10 cellular contexts compared by ENCODE assay signal in genomic region chr10:43939939-43940810, GRCh38.
DNase-seq lines count a peak whose midpoint lies in the region; ATAC-seq and TF ChIP-seq lines count a peak whose summit lies in the region.
"Had no signal": no experiment of that assay in that cellular context is flagged by ENCODE, and none has a peak within 500 bp of the region (broad histone marks: within the 10 kb centered on the region; RNA-seq: fewer than 3 reads in every experiment).

No MANE protein-coding gene starts in this region.

- intact Hi-C loops in prostate gland (cut with DNase I) = no loop called here
- intact Hi-C loops in CD14-positive monocyte (cut with micrococcal nuclease) = no loop called here

- no peaks in the 10 kb centered on the region for H3K4me1 ChIP-seq in prostate gland (replicated peaks)

- no peak overlapping the region for H3K27ac ChIP-seq in prostate gland

- H3K27me3 ChIP-seq in prostate gland (replicated peaks; ENCODE audit: insufficient read depth) = no peaks in the 10 kb centered on the region

- ATAC-seq in GM18502 (IDR thresholded peaks at IDR 0.05; ENCODE audit: poor library complexity, unreplicated experiment) (peak; percentile 56), HG03354 (IDR thresholded peaks at IDR 0.05; ENCODE audit: poor library complexity, severe bottlenecking, unreplicated experiment) (no peak)

- H3K4me1 Mint-ChIP-seq in CD14-positive monocyte = no peaks in the 10 kb centered on the region

- no peak for TF ChIP-seq POLR2A in prostate gland (IDR thresholded peaks at IDR 0.05)

- peak overlapping the region in 1 of 2 donors; percentile 1 for H3K4me3 Mint-ChIP-seq in CD14-positive monocyte
- H3K4me3 Mint-ChIP-seq: neural crest cell had no signal

- H3K27me3 Mint-ChIP-seq in CD14-positive monocyte (ENCODE audit: low read depth in 3 of 3) = peaks cover 16 to 31% (median 20%) of the 10 kb centered on the region in 3 donors

- no peaks in the 10 kb centered on the region for H3K36me3 Mint-ChIP-seq in CD14-positive monocyte

- no peaks in the 10 kb centered on the region for H3K36me3 ChIP-seq in prostate gland

- WGBS in prostate gland = 61% methylated on average over 10 of the region's 10 CpGs

- no peak overlapping the region for H3K27ac Mint-ChIP-seq in CD14-positive monocyte

- H3K9me3 Mint-ChIP-seq in CD14-positive monocyte = peaks cover 0 to 1% (median 0%) of the 10 kb centered on the region in 7 donors
- H3K9me3 Mint-ChIP-seq: neural crest cell had no signal

- TF ChIP-seq CTCF in choroid plexus epithelial cell (conservative IDR thresholded peaks at IDR 0.05; ENCODE audit: low read depth, low read length) (no peak), prostate gland (IDR thresholded peaks at IDR 0.05) (no peak), CD14-positive monocyte (IDR thresholded peaks at IDR 0.05) (no peak)

- H3K4me3 ChIP-seq in choroid plexus epithelial cell (ENCODE audit: low read depth, low read length) = no peak overlapping the region
- no peak overlapping the region for H3K4me3 ChIP-seq in prostate gland

- no peaks in the 10 kb centered on the region for H3K9me3 ChIP-seq in prostate gland

- peak; percentile 30 to 38 for DNase-seq in Kasumi-1 (lab: John Stamatoyannopoulos, UW)
- DNase-seq in choroid plexus epithelial cell (ENCODE audit: low read depth) = peak; percentile 17
- peak; percentile 1 for DNase-seq in prostate gland (ENCODE audit: low spot score)
- no peak for DNase-seq in NK-92 treated with Interleukin-12 subunit alpha and Interleukin-12 subunit beta, amount 100 ng/mL, for 24 hours (lab: John Stamatoyannopoulos, UW)
- no peak for DNase-seq in dedifferentiated amniotic fluid mesenchymal stem cell (ENCODE audit: extremely low spot score)
- no peak for DNase-seq in CD14-positive monocyte (ENCODE audit: low spot score)
- DNase-seq: activated CD4-positive, alpha-beta T cell treated with anti-CD3 and anti-CD28 coated beads for 4 hours had no signal

Comparison
In these comparisons a context has a peak if more than half of its experiments do, and no peak if none do; other contexts are left out.
1. DNase-seq: peak in Kasumi-1 (2 of 2), choroid plexus epithelial cell (single experiment) and prostate gland (single experiment); none in NK-92 treated with Interleukin-12 subunit alpha and Interleukin-12 subunit beta, amount 100 ng/mL, for 24 hours (single experiment), dedifferentiated amniotic fluid mesenchymal stem cell (single experiment) and CD14-positive monocyte (single experiment).